8 cellular contexts compared by ENCODE assay signal in genomic region chr4:45453258-45453841, GRCh38.
DNase-seq lines count a peak whose midpoint lies in the region; ATAC-seq lines count a peak whose summit lies in the region.

No MANE protein-coding gene starts in this region.

- intact Hi-C loops in left ventricle myocardium superior (cut with micrococcal nuclease) = no loop called here

- ATAC-seq in GM18498 (IDR thresholded peaks at IDR 0.05; ENCODE audit: unreplicated experiment) (peak; percentile 72), left ventricle myocardium superior (peak; percentile 69), GM21390 (IDR thresholded peaks at IDR 0.05; ENCODE audit: unreplicated experiment) (no peak), HG03565 (IDR thresholded peaks at IDR 0.05; ENCODE audit: unreplicated experiment) (no peak)

- H3K4me3 ChIP-seq in Jurkat, Clone E6-1 (ENCODE audit: low read length) = no peak overlapping the region

- DNase-seq in Jurkat, Clone E6-1 (ENCODE audit: low read depth, low spot score) = peak; percentile 20
- DNase-seq in RPMI7951 (ENCODE audit: low read depth) = peak; percentile 0
- DNase-seq in left ventricle myocardium superior = no peak
- DNase-seq in NCI-H345 (lab: John Stamatoyannopoulos, UW) = no peak
- no peak for DNase-seq in activated gamma-delta T cell treated with Interleukin-2 at 50 U/mL for 16 hours

Comparison
In these comparisons a context has a peak if more than half of its experiments do, and no peak if none do; other contexts are left out.
1. ATAC-seq: peak in GM18498 (single experiment) and left ventricle myocardium superior (single experiment); none in GM21390 (single experiment) and HG03565 (single experiment).
2. DNase-seq: peak in Jurkat, Clone E6-1 (single experiment) and RPMI7951 (single experiment); none in left ventricle myocardium superior (single experiment), NCI-H345 (single experiment) and activated gamma-delta T cell treated with Interleukin-2 at 50 U/mL for 16 hours (single experiment).